20 cellular contexts compared by ENCODE assay signal in the genomic region with DNA sequence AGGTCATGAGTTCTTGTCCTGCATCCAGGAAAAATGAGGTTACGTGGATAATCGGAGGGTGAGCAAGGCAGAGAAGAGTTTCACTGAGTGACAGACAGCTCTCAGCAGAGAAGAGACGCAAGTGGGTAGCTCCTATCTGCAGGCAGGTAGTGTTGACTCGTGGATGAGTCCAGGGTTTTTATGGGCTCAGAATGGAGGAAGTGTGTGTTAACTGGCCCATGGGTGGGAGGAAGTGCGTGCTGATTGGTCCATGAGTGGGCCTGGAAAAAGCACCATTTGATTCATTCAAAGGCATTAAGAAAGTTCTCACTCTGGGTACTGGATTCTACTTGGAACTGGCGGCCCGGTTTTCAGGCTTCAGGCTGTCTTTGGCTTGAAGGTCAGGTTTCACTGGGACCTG.
"Had no signal": no experiment of that assay in that cellular context is flagged by ENCODE, and none has a peak within 500 bp of the region (broad histone marks: within the 10 kb centered on the region; RNA-seq: fewer than 3 reads in every experiment).

No MANE protein-coding gene starts in this region.

- ATAC-seq: esophagus mucosa; heart left ventricle; left lung; mucosa of descending colon; pancreas; sciatic nerve; stimulated activated effector memory CD8-positive, alpha-beta T cell treated with anti-CD3 and anti-CD28 coated beads, Interleukin-12 subunit alpha, Interleukin-12 subunit beta, amount 100 ng/mL, for 72 hours had no signal

- H3K9me3 Mint-ChIP-seq: naive B cell; stimulated activated effector memory CD8-positive, alpha-beta T cell treated with anti-CD3 and anti-CD28 coated beads, Interleukin-12 subunit alpha, Interleukin-12 subunit beta, amount 100 ng/mL, for 72 hours had no signal

- H3K36me3 Mint-ChIP-seq: naive B cell had no signal

- H3K27me3 ChIP-seq: brain microvascular endothelial cell, gastrocnemius medialis, heart left ventricle, left lung, neutrophil, pancreas had no signal

- H3K27ac ChIP-seq: brain microvascular endothelial cell, heart left ventricle, neutrophil, pancreas had no signal

- H3K4me3 Mint-ChIP-seq: naive B cell; stimulated activated effector memory CD8-positive, alpha-beta T cell treated with anti-CD3 and anti-CD28 coated beads, Interleukin-12 subunit alpha, Interleukin-12 subunit beta, amount 100 ng/mL, for 72 hours had no signal

- FAIRE-seq: colon, endometrium, pancreas had no signal

- H3K36me3 ChIP-seq: brain microvascular endothelial cell, gastrocnemius medialis, heart left ventricle, left lung, neutrophil, pancreas had no signal

- H3K27me3 Mint-ChIP-seq: naive B cell had no signal

- H3K9me3 ChIP-seq: gastrocnemius medialis, heart left ventricle, left lung, mucosa of descending colon, neutrophil, pancreas had no signal

- H3K27ac Mint-ChIP-seq: naive B cell; stimulated activated effector memory CD8-positive, alpha-beta T cell treated with anti-CD3 and anti-CD28 coated beads, Interleukin-12 subunit alpha, Interleukin-12 subunit beta, amount 100 ng/mL, for 72 hours had no signal

- DNase-seq: activated CD4-positive, alpha-beta T cell treated with anti-CD3 and anti-CD28 coated beads, Interleukin-2, amount 50 U/mL, for 1 hour; activated CD8-positive, alpha-beta memory T cell treated with anti-CD3 and anti-CD28 coated beads, Interleukin-2, amount 50 U/mL, for 4 hours; activated effector memory CD4-positive, alpha-beta T cell treated with anti-CD3 and anti-CD28 coated beads, Interleukin-2, amount 50 U/mL, for 16 hours; activated naive CD4-positive, alpha-beta T cell treated with anti-CD3 and anti-CD28 coated beads, Interleukin-2, amount 50 U/mL, for 16 hours; activated T-cell treated with anti-CD3 and anti-CD28 coated beads, Interleukin-2, amount 50 U/mL, for 48 hours; brain microvascular endothelial cell; central memory CD4-positive, alpha-beta T cell; naive B cell; stimulated activated CD4-positive, alpha-beta T cell treated with anti-CD3 and anti-CD28 coated beads, Interleukin-4, amount 100 ng/mL, for 24 hours had no signal

- H3K4me3 ChIP-seq: heart left ventricle, left lung, mucosa of descending colon, pancreas had no signal
